In the genomic region with DNA sequence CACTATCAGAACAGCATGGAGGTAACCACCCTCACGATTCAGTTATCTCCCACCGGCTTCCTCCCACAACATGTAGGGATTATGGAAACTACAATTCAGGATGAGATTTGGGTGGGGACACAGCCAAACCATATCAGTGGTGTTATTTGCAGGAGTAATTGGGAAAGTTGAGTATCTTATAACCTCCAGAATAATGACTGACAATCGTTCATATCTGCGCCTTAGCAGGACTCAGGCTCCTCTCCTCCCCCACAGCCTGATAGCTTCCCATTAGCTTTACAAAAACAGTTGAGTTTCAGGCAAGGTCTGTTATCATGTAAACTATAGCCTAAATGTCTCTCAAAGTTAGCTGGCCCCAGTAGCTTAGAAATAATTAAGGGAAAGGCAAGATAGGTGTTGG, we compare ENCODE assay signal across 23 cellular contexts. TPM values are rescaled to one million over a fixed set of nuclear protein-coding genes. Genes with fewer than 3 reads are reported as not detected.
DNase-seq lines count a peak whose midpoint lies in the region; ATAC-seq, FAIRE-seq and TF ChIP-seq lines count a peak whose summit lies in the region.
"Had no signal": no experiment of that assay in that cellular context is flagged by ENCODE, and none has a peak within 500 bp of the region (broad histone marks: within the 10 kb centered on the region; RNA-seq: fewer than 3 reads in every experiment).

No MANE protein-coding gene starts in this region.

- no peak for TF ChIP-seq POLR2A in K562 (conservative IDR thresholded peaks at IDR 0.05)

- H3K36me3 ChIP-seq in HUES48 (ENCODE audit: control insufficient read depth, insufficient read depth, low read length) (no peaks in the 10 kb centered on the region), K562 (ENCODE audit: control insufficient read depth, insufficient read depth, low read length) (no peaks in the 10 kb centered on the region), iPS-20b (ENCODE audit: insufficient read depth, low read depth, low read length) (no peaks in the 10 kb centered on the region)
- H3K36me3 ChIP-seq: BE2C; BLaER1 treated with 17β-estradiol and CSF1 and Interleukin-3, amounts not matched to agents 10 nM and 100 nM had no signal

- H3K9me3 Mint-ChIP-seq in activated T-helper 17 cell treated with anti-CD3 and anti-CD28 coated beads, Interleukin-2, amount 50 U/mL, for 72 hours, result no peaks in the 10 kb centered on the region
- H3K9me3 Mint-ChIP-seq: CD4-positive, alpha-beta T cell had no signal

- peaks cover 9% of the 10 kb centered on the region for H3K4me1 Mint-ChIP-seq in activated T-helper 17 cell treated with anti-CD3 and anti-CD28 coated beads, Interleukin-2, amount 50 U/mL, for 72 hours

- H3K27me3 Mint-ChIP-seq in activated T-helper 17 cell treated with anti-CD3 and anti-CD28 coated beads, Interleukin-2, amount 50 U/mL, for 72 hours, result peaks cover 19% of the 10 kb centered on the region

- TF ChIP-seq RAD21 in K562 (CRISPR knock-in tag; conservative IDR thresholded peaks at IDR 0.05 in 1 of 2, IDR thresholded peaks at IDR 0.05 in 1 of 2), result no peak

- FAIRE-seq in K562 (lab: Jason Lieb, UNC), result no peak
- FAIRE-seq: A549, D721Med, GM12891, GM18507 had no signal

- H3K79me2 ChIP-seq in K562 (ENCODE audit: control insufficient read depth, insufficient read depth, low read length), result peaks cover 12% of the 10 kb centered on the region

- no peak overlapping the region for H3K9ac ChIP-seq in HUES48 (ENCODE audit: low read depth, low read length)
- H3K9ac ChIP-seq in K562 (ENCODE audit: insufficient read depth in 1 of 2, low read depth in 2 of 2, low read length in 2 of 2), result no peak overlapping the region
- H3K9ac ChIP-seq in iPS-20b (ENCODE audit: low read depth, low read length), result no peak overlapping the region
- H3K9ac ChIP-seq: BLaER1 treated with 17β-estradiol and CSF1 and Interleukin-3, amounts not matched to agents 10 nM and 100 nM had no signal

- no peak overlapping the region for H3K27ac Mint-ChIP-seq in activated T-helper 17 cell treated with anti-CD3 and anti-CD28 coated beads, Interleukin-2, amount 50 U/mL, for 72 hours
- H3K27ac Mint-ChIP-seq: CD14-positive monocyte; CD4-positive, alpha-beta T cell; CD8-positive, alpha-beta memory T cell; H9 had no signal

- 0 out of 2 replicates have a peak, but pooled peaks have one; percentile 23 for TF ChIP-seq EP300 in K562 (IDR thresholded peaks at IDR 0.05; ENCODE audit: low read length)

- no peak overlapping the region for H2AFZ ChIP-seq in K562 (ENCODE audit: low read depth, low read length)

- H3K27ac ChIP-seq in HUES48 (ENCODE audit: low read depth, low read length) (no peak overlapping the region), K562 (ENCODE audit: extremely low read depth, low read depth, low read length) (peak overlapping the region; percentile 14; the same call in 1 of the 3 replicates), iPS-20b (ENCODE audit: low read length) (no peak overlapping the region)
- H3K27ac ChIP-seq: A549; BLaER1 treated with 17β-estradiol and CSF1 and Interleukin-3, amounts not matched to agents 10 nM and 100 nM had no signal

- H3K4me3 Mint-ChIP-seq in activated T-helper 17 cell treated with anti-CD3 and anti-CD28 coated beads, Interleukin-2, amount 50 U/mL, for 72 hours, result no peak overlapping the region
- H3K4me3 Mint-ChIP-seq: CD14-positive monocyte; CD4-positive, alpha-beta T cell; H9 had no signal

- no peak for TF ChIP-seq CTCF in K562 (IDR thresholded peaks at IDR 0.05 in 2 of 3, conservative IDR thresholded peaks at IDR 0.05 in 1 of 3; ENCODE audit: insufficient read depth in 2 of 3, low read depth in 1 of 3, low read length in 3 of 3)

- CTCF ChIA-PET in K562 (lab: Yijun Ruan, JAX; ENCODE audit: low intra/inter-chr PET ratio), result no interaction called here

- H3K27me3 ChIP-seq in HUES48 (ENCODE audit: control insufficient read depth, insufficient read depth, low read length) (peaks cover 19% of the 10 kb centered on the region), K562 (ENCODE audit: control insufficient read depth in 2 of 2, insufficient read depth in 2 of 2, low read length in 2 of 2) (no peaks in the 10 kb centered on the region), iPS-20b (ENCODE audit: insufficient read depth, low read length) (peaks cover 27% of the 10 kb centered on the region)
- H3K27me3 ChIP-seq: BE2C; BLaER1 treated with 17β-estradiol and CSF1 and Interleukin-3, amounts not matched to agents 10 nM and 100 nM had no signal

- H3K36me3 Mint-ChIP-seq in activated T-helper 17 cell treated with anti-CD3 and anti-CD28 coated beads, Interleukin-2, amount 50 U/mL, for 72 hours (ENCODE audit: low read depth), result peaks cover 10% of the 10 kb centered on the region
- H3K36me3 Mint-ChIP-seq: CD14-positive monocyte had no signal

- no peak for ATAC-seq in K562
- ATAC-seq in activated T-helper 17 cell treated with anti-CD3 and anti-CD28 coated beads, Interleukin-2, amount 50 U/mL, for 72 hours (replicated peaks), result no peak
- ATAC-seq: A549, HCT116 had no signal

- 2% methylated on average over 4 of the region's 4 CpGs for WGBS in K562 (ENCODE audit: insufficient coverage, low coverage, missing lambda C conversion rate)

- no TSS peak for BruUV-seq in K562 (replicated peaks; lab: Mats Ljungman, UMichigan)

- in situ Hi-C loops in K562 (cut with MboI), result no loop called here

- H3K9me3 ChIP-seq in HUES48 (ENCODE audit: control insufficient read depth, insufficient read depth, low read length), result peaks cover 18% of the 10 kb centered on the region
- H3K9me3 ChIP-seq in K562 (replicated peaks; ENCODE audit: control insufficient read depth, insufficient read depth, low read depth, low read length), result peaks cover 6% of the 10 kb centered on the region; the same call in 1 of the 2 replicates
- H3K9me3 ChIP-seq in iPS-20b (ENCODE audit: insufficient read depth, low read depth, low read length), result peaks cover 15% of the 10 kb centered on the region
- H3K9me3 ChIP-seq: A549, BE2C had no signal

- H4K20me1 ChIP-seq in K562 (replicated peaks; ENCODE audit: control insufficient read depth, insufficient read depth, low read length), result no peaks in the 10 kb centered on the region

- POLR2A ChIA-PET in K562 (lab: Yijun Ruan, JAX), result no interaction called here

- H3K4me2 ChIP-seq in K562 (ENCODE audit: insufficient read depth, low read length), result no peak overlapping the region
- H3K4me2 ChIP-seq: A549; BLaER1 treated with 17β-estradiol and CSF1 and Interleukin-3, amounts not matched to agents 10 nM and 100 nM had no signal

- DNase-seq in K562 (ENCODE audit: extremely low read depth in 1 of 4, low spot score in 3 of 4) (peak in 1 of 4 experiments; percentile 60), DMS 273 treated with DMSO at 0.1 percent for 48 hours (lab: John Stamatoyannopoulos, UW) (no peak)
- no peak for DNase-seq in stimulated activated naive CD4-positive, alpha-beta T cell treated with Interleukin-2 at 50 U/mL for 16 hours (lab: John Stamatoyannopoulos, UW)
- DNase-seq: 8988T; ACHN; AML-193; BE2C; CD4-positive, alpha-beta T cell; CD8-positive, alpha-beta memory T cell; DMS53; DMS79 treated with DMSO at 0.1 percent for 48 hours; GF-D8; H9 had no signal

- intact Hi-C loops in K562 (cut with micrococcal nuclease), result no loop called here

- H3K4me3 ChIP-seq in HUES48 (ENCODE audit: low read depth, low read length) (peak overlapping the region; percentile 43), K562 (no peak overlapping the region), iPS-20b (ENCODE audit: low read length) (peak overlapping the region; percentile 4; the same call in 1 of the 2 replicates)
- H3K4me3 ChIP-seq: A549; BLaER1 treated with 17β-estradiol and CSF1 and Interleukin-3, amounts not matched to agents 10 nM and 100 nM had no signal

- H3K4me1 ChIP-seq in HUES48 (ENCODE audit: control insufficient read depth, insufficient read depth, low read length), result peaks cover 16% of the 10 kb centered on the region; the same call in 1 of the 2 replicates
- H3K4me1 ChIP-seq in K562 (replicated peaks in 1 of 2; ENCODE audit: control insufficient read depth in 2 of 2, insufficient read depth in 2 of 2, low read length in 2 of 2), result peaks cover 20 to 23% of the 10 kb centered on the region in 2 experiments; a peak in 4 of 5 replicates
- peaks cover 5% of the 10 kb centered on the region for H3K4me1 ChIP-seq in iPS-20b (ENCODE audit: insufficient read depth, low read length)
- H3K4me1 ChIP-seq: BE2C had no signal

- H3K9me1 ChIP-seq in K562 (ENCODE audit: control insufficient read depth, insufficient read depth, low read length), result no peaks in the 10 kb centered on the region

TF ChIP-seq in K562, 482 proteins besides CTCF, POLR2A, EP300 and RAD21 (continues in another document):
- no peak for TF ChIP-seq ZSCAN32 (CRISPR knock-in tag; IDR thresholded peaks at IDR 0.05)

RNA-seq across cellular contexts. Expression of a gene that starts 3.4 kb away (rescaled TPM):
- total RNA-seq in K562 (2011; cell fraction: chromatin; rRNA removed; ENCODE audit: low replicate concordance), result 50.8 and 74.2 TPM in 2 replicates
- total RNA-seq in K562 (2011; cell fraction: nucleolus; rRNA removed), result 14.2 and 24.2 TPM in 2 replicates
- total RNA-seq in K562 (2011; cell fraction: nucleoplasm; rRNA removed), result 32.3 and 48.5 TPM in 2 replicates
- total RNA-seq in K562 (2014; rRNA removed), result 7.1 and 7.8 TPM in 2 replicates
- 13.6 and 13.8 TPM in 2 replicates for total RNA-seq in K562 (2014; rRNA removed; fragmentation: Illumina TruSeq; extraction: Trizol)
- total RNA-seq in K562 (2015; rRNA removed; fragmentation: Illumina TruSeq; extraction: Trizol), result 11.5 and 11.8 TPM in 2 replicates
- total RNA-seq in K562 (2021), result 15.7 and 17.3 TPM in 2 replicates
- 17.0 and 17.7 TPM in 2 replicates for polyA plus RNA-seq in K562 (2011; rRNA removed)
- polyA plus RNA-seq in K562 (2011; cell fraction: cytosol; rRNA removed), result 8.1 and 8.6 TPM in 2 replicates
- 24.5 and 34.1 TPM in 2 replicates for polyA plus RNA-seq in K562 (2011; cell fraction: nucleus; rRNA removed)
- polyA plus RNA-seq in K562 (2012), result 8.6 and 9.5 TPM in 2 replicates
- polyA plus RNA-seq in K562 (2014; fragmentation: Illumina TruSeq; extraction: Trizol), result 9.1 and 11.6 TPM in 2 replicates
- 10 to 100 TPM in 1 of 2 experiments, 1 to 10 TPM in 1; 7.8 to 13.4 TPM for polyA plus RNA-seq in K562 (2014; fragmentation: Nextera tagmentation; extraction: Ambion mirVana)
- 7.2 and 9.9 TPM in 2 replicates for polyA plus RNA-seq in K562 (2014; rRNA removed)
- polyA minus RNA-seq in K562 (2011; rRNA and poly(A)+ RNA removed), result 53.0 and 70.7 TPM in 2 replicates
- polyA minus RNA-seq in K562 (2011; cell fraction: cytosol; rRNA and poly(A)+ RNA removed), result 11.6 and 12.3 TPM in 2 replicates
- 31.2 and 51.4 TPM in 2 replicates for polyA minus RNA-seq in K562 (2011; cell fraction: nucleus; rRNA and poly(A)+ RNA removed)
- 10 to 100 TPM; 26.6 to 57.1 TPM for total RNA-seq in activated T-helper 17 cell treated with anti-CD3 and anti-CD28 coated beads, Interleukin-2, amount 50 U/mL, for 72 hours
